ENCODE assay signal across 18 cellular contexts in genomic region chr14:70152704-70153103, GRCh38.
"Had no signal": no experiment of that assay in that cellular context is flagged by ENCODE, and none has a peak within 500 bp of the region (broad histone marks: within the 10 kb centered on the region; RNA-seq: fewer than 3 reads in every experiment).

No MANE protein-coding gene starts in this region.

- H3K4me3 Mint-ChIP-seq: activated CD4-positive, alpha-beta T cell treated with anti-CD3 and anti-CD28 coated beads for 36 hours; activated CD8-positive, alpha-beta T cell treated with anti-CD3 and anti-CD28 coated beads for 36 hours; activated naive CD4-positive, alpha-beta T cell treated with anti-CD3 and anti-CD28 coated beads, Interleukin-2, amount 50 U/mL, for 24 hours; activated T-cell treated with anti-CD3 and anti-CD28 coated beads, Interleukin-2, amount 50 U/mL, for 4 hours; memory B cell; natural killer cell; T-helper 17 cell had no signal

- H3K9me3 ChIP-seq: esophagus muscularis mucosa, left ventricle myocardium inferior, transverse colon had no signal

- H3K4me1 ChIP-seq: esophagus muscularis mucosa, left ventricle myocardium inferior, transverse colon had no signal

- H3K36me3 Mint-ChIP-seq: activated naive CD4-positive, alpha-beta T cell treated with anti-CD3 and anti-CD28 coated beads, Interleukin-2, amount 50 U/mL, for 24 hours; memory B cell; natural killer cell had no signal

- H3K4me1 Mint-ChIP-seq: activated CD4-positive, alpha-beta T cell treated with anti-CD3 and anti-CD28 coated beads for 36 hours; activated naive CD4-positive, alpha-beta T cell treated with anti-CD3 and anti-CD28 coated beads, Interleukin-2, amount 50 U/mL, for 24 hours; natural killer cell; T-helper 17 cell had no signal

- H2AFZ ChIP-seq: hepatocyte had no signal

- ATAC-seq: activated CD4-positive, alpha-beta T cell treated with anti-CD3 and anti-CD28 coated beads for 36 hours; activated CD8-positive, alpha-beta T cell treated with anti-CD3 and anti-CD28 coated beads for 36 hours; natural killer cell; stimulated activated naive CD8-positive, alpha-beta T cell treated with anti-CD3 and anti-CD28 coated beads, Interleukin-15, Interleukin-2, amounts not matched to agents 100 U/mL and 50 U/mL, for 24 hours; T-helper 17 cell had no signal

- H3K9me3 Mint-ChIP-seq: activated CD8-positive, alpha-beta T cell treated with anti-CD3 and anti-CD28 coated beads for 36 hours; activated naive CD4-positive, alpha-beta T cell treated with anti-CD3 and anti-CD28 coated beads, Interleukin-2, amount 50 U/mL, for 24 hours; activated T-cell treated with anti-CD3 and anti-CD28 coated beads, Interleukin-2, amount 50 U/mL, for 4 hours; memory B cell; natural killer cell had no signal

- H3K4me3 ChIP-seq: cardiac muscle cell, esophagus muscularis mucosa, hepatocyte, left ventricle myocardium inferior, skin epidermis, transverse colon had no signal

- H3K27ac ChIP-seq: cardiac muscle cell, esophagus muscularis mucosa, hepatocyte, left ventricle myocardium inferior, skin epidermis, transverse colon had no signal

- H3K4me2 ChIP-seq: hepatocyte had no signal

- DNase-seq: activated CD4-positive, alpha-beta T cell treated with anti-CD3 and anti-CD28 coated beads for 36 hours; activated CD8-positive, alpha-beta T cell treated with anti-CD3 and anti-CD28 coated beads for 36 hours; activated effector memory CD4-positive, alpha-beta T cell treated with Interleukin-2 at 50 U/mL for 16 hours; activated T-cell treated with anti-CD3 and anti-CD28 coated beads, Interleukin-2, amount 50 U/mL, for 4 hours; kidney; left ventricle myocardium inferior; natural killer cell; posterior cingulate gyrus; stimulated activated CD4-positive, alpha-beta T cell treated with anti-CD3 and anti-CD28 coated beads, Interleukin-4, amount 100 ng/mL, for 24 hours; stimulated activated naive CD8-positive, alpha-beta T cell treated with anti-CD3 and anti-CD28 coated beads, Interleukin-15, Interleukin-2, amounts not matched to agents 100 U/mL and 50 U/mL, for 24 hours; T-helper 17 cell; transverse colon had no signal

- H3K27ac Mint-ChIP-seq: activated CD4-positive, alpha-beta T cell treated with anti-CD3 and anti-CD28 coated beads for 36 hours; activated CD8-positive, alpha-beta T cell treated with anti-CD3 and anti-CD28 coated beads for 36 hours; activated naive CD4-positive, alpha-beta T cell treated with anti-CD3 and anti-CD28 coated beads, Interleukin-2, amount 50 U/mL, for 24 hours; memory B cell; natural killer cell; T-helper 17 cell had no signal

- H3K27me3 ChIP-seq: transverse colon had no signal

- H3K79me2 ChIP-seq: hepatocyte had no signal

- H3K36me3 ChIP-seq: cardiac muscle cell, esophagus muscularis mucosa, left ventricle myocardium inferior, transverse colon had no signal
